Comparison of ENCODE assay signal across 25 cellular contexts in genomic region chr13:38341149-38341692, GRCh38.
"Had no signal": no experiment of that assay in that cellular context is flagged by ENCODE, and none has a peak within 500 bp of the region (broad histone marks: within the 10 kb centered on the region; RNA-seq: fewer than 3 reads in every experiment).

No MANE protein-coding gene starts in this region.

- DNase-seq: activated CD4-positive, alpha-beta T cell treated with anti-CD3 and anti-CD28 coated beads, Interleukin-2, amount 10 ng/mL, durations not matched to agents 24 days and 14 days; activated CD8-positive, alpha-beta memory T cell treated with anti-CD3 and anti-CD28 coated beads, Interleukin-2, amount 10 ng/mL, durations not matched to agents 7 days and 5 days; activated CD8-positive, alpha-beta T cell treated with anti-CD3 and anti-CD28 coated beads for 36 hours; activated gamma-delta T cell; activated T-cell treated with anti-CD3 and anti-CD28 coated beads for 4 hours; aorta; brain microvascular endothelial cell; caudate nucleus; dermis blood vessel endothelial cell; effector CD8-positive, alpha-beta T cell; esophagus squamous epithelium; head of caudate nucleus; islet precursor cell; left cardiac atrium; mucosa of descending colon; posterior cingulate gyrus; small intestine; stimulated activated CD4-positive, alpha-beta T cell treated with anti-CD3 and anti-CD28 coated beads, Interleukin-2, amount 100 ng/mL, for 24 hours; stimulated activated naive CD8-positive, alpha-beta T cell treated with anti-CD3 and anti-CD28 coated beads, Interleukin-15, amount 100 ng/mL, for 72 hours; T-cell had no signal

- H3K36me3 ChIP-seq: brain microvascular endothelial cell, esophagus squamous epithelium, gastroesophageal sphincter, tibial nerve had no signal

- ATAC-seq: activated CD4-positive, CD25-positive, alpha-beta regulatory T cell treated with anti-CD3 and anti-CD28 coated beads, Interleukin-2, amount 50 U/mL, for 24 hours; activated CD8-positive, alpha-beta memory T cell treated with anti-CD3 and anti-CD28 coated beads, Interleukin-2, amount 10 ng/mL, durations not matched to agents 7 days and 5 days; activated CD8-positive, alpha-beta T cell treated with anti-CD3 and anti-CD28 coated beads for 36 hours; gastroesophageal sphincter; left cardiac atrium; mucosa of descending colon; sciatic nerve; stimulated activated effector memory CD8-positive, alpha-beta T cell treated with anti-CD3 and anti-CD28 coated beads, Interleukin-12 subunit alpha, Interleukin-12 subunit beta, amount 100 ng/mL, for 72 hours; stimulated activated naive CD8-positive, alpha-beta T cell treated with anti-CD3 and anti-CD28 coated beads, Interleukin-15, amount 100 ng/mL, for 72 hours; T-cell had no signal

- H3K4me1 ChIP-seq: esophagus squamous epithelium, gastroesophageal sphincter, tibial nerve had no signal

- H3K27ac ChIP-seq: brain microvascular endothelial cell, esophagus squamous epithelium, gastroesophageal sphincter, tibial nerve had no signal

- H3K4me3 ChIP-seq: esophagus squamous epithelium, gastroesophageal sphincter, mucosa of descending colon, tibial nerve had no signal

- H3K9me3 ChIP-seq: esophagus squamous epithelium, gastroesophageal sphincter, mucosa of descending colon, tibial nerve had no signal

- H3K27me3 ChIP-seq: brain microvascular endothelial cell, esophagus squamous epithelium, gastroesophageal sphincter, tibial nerve had no signal
